8 cellular contexts compared by ENCODE assay signal in the genomic region with DNA sequence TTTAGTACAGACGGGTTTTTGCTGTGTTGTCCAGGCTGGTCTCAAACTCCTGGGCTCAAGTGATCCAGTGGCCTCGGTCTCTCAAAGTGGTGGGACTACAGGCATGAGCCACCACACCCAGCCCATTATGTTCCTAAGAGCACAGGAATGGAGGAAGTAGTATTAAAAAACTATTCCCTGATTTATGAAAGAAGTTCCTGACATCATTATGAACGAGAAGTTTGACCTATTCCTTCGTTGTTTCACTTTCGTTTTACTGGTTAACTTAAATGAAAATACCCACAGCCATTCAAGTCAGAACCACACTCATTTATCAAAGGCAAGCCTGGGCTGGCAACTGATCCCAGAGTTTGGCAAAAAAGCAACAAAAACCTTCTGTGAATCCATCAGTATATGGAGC. TPM values are rescaled to one million over a fixed set of nuclear protein-coding genes. Genes with fewer than 3 reads are reported as not detected.
DNase-seq lines count a peak whose midpoint lies in the region; ATAC-seq, FAIRE-seq and TF ChIP-seq lines count a peak whose summit lies in the region.

No MANE protein-coding gene starts in this region.

- H3K79me2 ChIP-seq in HCT116 (ENCODE audit: insufficient read depth, low read length), result no peaks in the 10 kb centered on the region

- H3K27me3 ChIP-seq in HCT116 (ENCODE audit: insufficient read depth, low read length), result no peaks in the 10 kb centered on the region

- CTCF ChIA-PET in HCT116 (lab: Charles Lee), result interaction anchor here (6.0 kb wide), 1 partner anchor 12 kb away, joined by 67 read pairs; a partner anchor contains a TSS
- CTCF ChIA-PET in activated CD8-positive, alpha-beta T cell treated with anti-CD3 and anti-CD28 coated beads, Interleukin-2, amount 10 ng/mL, durations not matched to agents 7 days and 5 days (lab: Charles Lee), result interaction anchor here (0.7 to 1.1 kb wide), 5 partner anchors 10 to 152 kb away, joined by 3 to 4 read pairs (median 3); no protein-coding TSS in a partner anchor

- H3K27ac ChIP-seq in HCT116 (ENCODE audit: low read depth, low read length), result peak overlapping the region; percentile 23; the same call in 1 of the 2 replicates
- H3K27ac ChIP-seq in kidney (ENCODE audit: low read depth in 2 of 2, low read length in 2 of 2), result no peak overlapping the region

- DNase-seq in HCT116 (ENCODE audit: low read depth, low spot score) (no peak), kidney (no peak), ureter (ENCODE audit: low spot score) (no peak), occipital lobe (lab: John Stamatoyannopoulos, UW) (no peak)
- no peak for DNase-seq in activated CD8-positive, alpha-beta T cell treated with anti-CD3 and anti-CD28 coated beads, Interleukin-2, amount 10 ng/mL, durations not matched to agents 7 days and 5 days

- H3K4me1 ChIP-seq in HCT116 (ENCODE audit: control insufficient read depth in 1 of 2, insufficient read depth in 2 of 2, low read length in 2 of 2), result peaks cover 39 to 44% of the 10 kb centered on the region in 2 experiments
- H3K4me1 ChIP-seq in kidney (ENCODE audit: control insufficient read depth in 1 of 2, insufficient read depth in 1 of 2, low read depth in 1 of 2, low read length in 2 of 2), result no peaks in the 10 kb centered on the region

- POLR2A ChIA-PET in HCT116 (lab: Charles Lee), result interaction anchor here (7.5 kb wide), 1 partner anchor 13 kb away, joined by 73 read pairs; a partner anchor contains a TSS
- POLR2A ChIA-PET in activated CD8-positive, alpha-beta T cell treated with anti-CD3 and anti-CD28 coated beads, Interleukin-2, amount 10 ng/mL, durations not matched to agents 7 days and 5 days (lab: Charles Lee), result no interaction called here

- no peak for TF ChIP-seq POLR2A in HCT116 (IDR thresholded peaks at IDR 0.05; ENCODE audit: borderline replicate concordance, extremely low read depth, insufficient read depth, insufficient read length)

- H3K9me3 Mint-ChIP-seq in activated CD8-positive, alpha-beta T cell treated with anti-CD3 and anti-CD28 coated beads, Interleukin-2, amount 10 ng/mL, durations not matched to agents 7 days and 5 days (ENCODE audit: insufficient read depth), result no peaks in the 10 kb centered on the region

- H3K36me3 ChIP-seq in HCT116 (ENCODE audit: control insufficient read depth in 1 of 2, insufficient read depth in 2 of 2, low read length in 2 of 2) (no peaks in the 10 kb centered on the region), kidney (ENCODE audit: control insufficient read depth in 1 of 2, insufficient read depth in 2 of 2, low read length in 2 of 2) (no peaks in the 10 kb centered on the region)

- H2AFZ ChIP-seq in HCT116 (ENCODE audit: low read depth, low read length, poor library complexity, severe bottlenecking), result peak overlapping the region; percentile 95

- BruUV-seq in HCT116 (replicated peaks; lab: Mats Ljungman, UMichigan), result no TSS peak

- H3K4me1 Mint-ChIP-seq in activated CD8-positive, alpha-beta T cell treated with anti-CD3 and anti-CD28 coated beads, Interleukin-2, amount 10 ng/mL, durations not matched to agents 7 days and 5 days (ENCODE audit: low read depth), result peaks cover 14% of the 10 kb centered on the region

- H4K20me1 ChIP-seq in HCT116 (ENCODE audit: insufficient read depth), result no peaks in the 10 kb centered on the region

- H3K4me3 ChIP-seq in HCT116 (replicated peaks in 1 of 2; ENCODE audit: low read depth in 1 of 2, low read length in 2 of 2) (peak overlapping the region; percentile 18 to 32), kidney (ENCODE audit: low read length in 2 of 2) (peak overlapping the region; percentile 31 to 40)

- H3K9me3 ChIP-seq in HCT116 (ENCODE audit: control insufficient read depth in 1 of 2, insufficient read depth in 1 of 2, low read depth in 1 of 2, low read length in 2 of 2) (no peaks in the 10 kb centered on the region), kidney (ENCODE audit: control insufficient read depth in 1 of 2, low read length in 2 of 2) (no peaks in the 10 kb centered on the region)

- RAD21 ChIA-PET in HCT116 (lab: Charles Lee; ENCODE audit: low non-redundant PET in 1 of 2, low total read pairs in 2 of 2, uncharacterized antibody in 2 of 2, unreplicated experiment in 2 of 2), result no interaction called here

- ATAC-seq in HCT116 (no peak), GM21576 (IDR thresholded peaks at IDR 0.05; ENCODE audit: unreplicated experiment) (no peak), HG03342 (IDR thresholded peaks at IDR 0.05; ENCODE audit: unreplicated experiment) (no peak)
- peak; percentile 57 for ATAC-seq in activated CD8-positive, alpha-beta T cell treated with anti-CD3 and anti-CD28 coated beads, Interleukin-2, amount 10 ng/mL, durations not matched to agents 7 days and 5 days

- intact Hi-C loops in HCT116 (cut with micrococcal nuclease), result loop anchor here (5.0 kb wide), 1 partner anchor 135 kb away; no protein-coding TSS in a partner anchor
- intact Hi-C loops in kidney (cut with DNase I), result no loop called here

- H3K36me3 Mint-ChIP-seq in activated CD8-positive, alpha-beta T cell treated with anti-CD3 and anti-CD28 coated beads, Interleukin-2, amount 10 ng/mL, durations not matched to agents 7 days and 5 days (ENCODE audit: low read depth), result no peaks in the 10 kb centered on the region

- FAIRE-seq in A204.1 (lab: Jason Lieb, UNC), result peak; percentile 92
- peak; percentile 17 for FAIRE-seq in kidney (lab: Jason Lieb, UNC)

- peak overlapping the region; percentile 61 for H3K4me3 Mint-ChIP-seq in activated CD8-positive, alpha-beta T cell treated with anti-CD3 and anti-CD28 coated beads, Interleukin-2, amount 10 ng/mL, durations not matched to agents 7 days and 5 days

- peak overlapping the region; percentile 65 for H3K4me2 ChIP-seq in HCT116 (ENCODE audit: low read length)

- H3K27me3 Mint-ChIP-seq in activated CD8-positive, alpha-beta T cell treated with anti-CD3 and anti-CD28 coated beads, Interleukin-2, amount 10 ng/mL, durations not matched to agents 7 days and 5 days (ENCODE audit: low read depth), result peaks cover 10% of the 10 kb centered on the region

- H3K27ac Mint-ChIP-seq in activated CD8-positive, alpha-beta T cell treated with anti-CD3 and anti-CD28 coated beads, Interleukin-2, amount 10 ng/mL, durations not matched to agents 7 days and 5 days, result peak overlapping the region; percentile 80

- H3K9ac ChIP-seq in HCT116 (ENCODE audit: low read length), result peak overlapping the region; percentile 33
- no peak overlapping the region for H3K9ac ChIP-seq in kidney (ENCODE audit: low read length in 2 of 2)

- H3K9me2 ChIP-seq in HCT116 (ENCODE audit: insufficient read depth), result no peaks in the 10 kb centered on the region

- no peak for TF ChIP-seq RAD21 in HCT116 (IDR thresholded peaks at IDR 0.05; ENCODE audit: low read depth)

- TF ChIP-seq CTCF in HCT116 (IDR thresholded peaks at IDR 0.05 in 2 of 3, conservative IDR thresholded peaks at IDR 0.05 in 1 of 3; ENCODE audit: borderline replicate concordance in 1 of 3, insufficient read depth in 1 of 3, low read depth in 2 of 3, low read length in 2 of 3) (no peak), kidney (IDR thresholded peaks at IDR 0.05; ENCODE audit: borderline replicate concordance, extremely low read depth, insufficient read depth) (no peak)

TF ChIP-seq in HCT116, 20 proteins besides CTCF, POLR2A, EP300 and RAD21 (continues in another document):
- TF ChIP-seq, protein P1, sequence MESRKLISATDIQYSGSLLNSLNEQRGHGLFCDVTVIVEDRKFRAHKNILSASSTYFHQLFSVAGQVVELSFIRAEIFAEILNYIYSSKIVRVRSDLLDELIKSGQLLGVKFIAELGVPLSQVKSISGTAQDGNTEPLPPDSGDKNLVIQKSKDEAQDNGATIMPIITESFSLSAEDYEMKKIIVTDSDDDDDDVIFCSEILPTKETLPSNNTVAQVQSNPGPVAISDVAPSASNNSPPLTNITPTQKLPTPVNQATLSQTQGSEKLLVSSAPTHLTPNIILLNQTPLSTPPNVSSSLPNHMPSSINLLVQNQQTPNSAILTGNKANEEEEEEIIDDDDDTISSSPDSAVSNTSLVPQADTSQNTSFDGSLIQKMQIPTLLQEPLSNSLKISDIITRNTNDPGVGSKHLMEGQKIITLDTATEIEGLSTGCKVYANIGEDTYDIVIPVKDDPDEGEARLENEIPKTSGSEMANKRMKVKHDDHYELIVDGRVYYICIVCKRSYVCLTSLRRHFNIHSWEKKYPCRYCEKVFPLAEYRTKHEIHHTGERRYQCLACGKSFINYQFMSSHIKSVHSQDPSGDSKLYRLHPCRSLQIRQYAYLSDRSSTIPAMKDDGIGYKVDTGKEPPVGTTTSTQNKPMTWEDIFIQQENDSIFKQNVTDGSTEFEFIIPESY (IDR thresholded peaks at IDR 0.05; ENCODE audit: extremely low read depth, insufficient replicate concordance, low read length), result no peak

RNA-seq across cellular contexts. Expression of a gene that starts 13.5 kb away (rescaled TPM):
- total RNA-seq in HCT116 (2021; ENCODE audit: unreplicated experiment), result 60.9 TPM
- polyA plus RNA-seq in HCT116 (2012), result 58.0 and 71.2 TPM in 2 replicates
- 10 to 100 TPM; 50.3 to 57.2 TPM for total RNA-seq in activated CD8-positive, alpha-beta T cell treated with anti-CD3 and anti-CD28 coated beads, Interleukin-2, amount 10 ng/mL, durations not matched to agents 7 days and 5 days
- total RNA-seq in kidney, result 26.8 TPM
- 7.1 TPM for polyA plus RNA-seq in kidney (ENCODE audit: insufficient read depth, low read depth, low replicate concordance)
- 36.7 TPM for total RNA-seq in ureter
- total RNA-seq in occipital lobe, result 19.2 TPM

RNA-seq across cellular contexts. Expression of a gene that starts 55.9 kb away (rescaled TPM):
- total RNA-seq in HCT116 (2021; ENCODE audit: unreplicated experiment) (29.0 TPM), kidney (6.2 TPM), ureter (6.5 TPM), occipital lobe (8.4 TPM)
- 17.3 and 18.1 TPM in 2 replicates for polyA plus RNA-seq in HCT116 (2012)
- total RNA-seq in activated CD8-positive, alpha-beta T cell treated with anti-CD3 and anti-CD28 coated beads, Interleukin-2, amount 10 ng/mL, durations not matched to agents 7 days and 5 days, result 1 to 10 TPM; 8.6 to 9.4 TPM
- 3.5 TPM for polyA plus RNA-seq in kidney (ENCODE audit: insufficient read depth, low read depth, low replicate concordance)
